In the genomic region with DNA sequence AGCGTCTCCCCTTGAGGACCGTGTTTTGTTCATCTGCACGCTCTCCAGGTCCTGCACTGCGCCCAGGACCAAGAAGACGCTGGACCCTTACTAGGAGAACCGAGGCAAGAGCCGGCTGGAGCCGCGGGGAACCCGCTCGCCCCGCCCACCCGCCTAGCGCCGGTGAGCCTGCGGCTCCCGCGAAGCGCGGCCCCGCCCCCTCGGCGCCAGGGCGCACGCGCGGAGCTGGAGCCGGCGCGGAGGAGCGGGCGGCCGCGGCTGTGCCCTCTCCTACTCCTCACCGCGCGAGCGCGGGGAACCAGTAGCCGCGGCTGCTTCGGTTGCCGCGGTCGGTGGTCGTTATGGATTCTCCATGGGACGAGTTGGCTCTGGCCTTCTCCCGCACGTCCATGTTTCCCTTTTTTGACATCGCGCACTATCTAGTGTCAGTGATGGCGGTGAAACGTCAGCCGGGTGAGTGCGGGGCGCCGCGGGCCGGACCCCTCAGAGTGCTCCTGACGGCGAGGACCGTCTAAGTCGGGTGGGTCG, we compare ENCODE assay signal across 8 cellular contexts. TPM values are rescaled to one million over a fixed set of nuclear protein-coding genes. Genes with fewer than 3 reads are reported as not detected.
DNase-seq lines count a peak whose midpoint lies in the region; ATAC-seq lines count a peak whose summit lies in the region.

A gene with protein sequence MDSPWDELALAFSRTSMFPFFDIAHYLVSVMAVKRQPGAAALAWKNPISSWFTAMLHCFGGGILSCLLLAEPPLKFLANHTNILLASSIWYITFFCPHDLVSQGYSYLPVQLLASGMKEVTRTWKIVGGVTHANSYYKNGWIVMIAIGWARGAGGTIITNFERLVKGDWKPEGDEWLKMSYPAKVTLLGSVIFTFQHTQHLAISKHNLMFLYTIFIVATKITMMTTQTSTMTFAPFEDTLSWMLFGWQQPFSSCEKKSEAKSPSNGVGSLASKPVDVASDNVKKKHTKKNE (plus strand): TSS at position 222 of the 528 bp plus-strand sequence. CDS start 120 bp downstream, at position 342.

- no peaks in the 10 kb centered on the region for H3K9me3 Mint-ChIP-seq in CD4-positive, alpha-beta memory T cell

- H3K27me3 ChIP-seq in CD4-positive, alpha-beta memory T cell (ENCODE audit: insufficient read depth, low read length) = peaks cover 11% of the 10 kb centered on the region
- no peaks in the 10 kb centered on the region for H3K27me3 ChIP-seq in endocrine pancreas (ENCODE audit: control insufficient read depth, insufficient read depth, low read length)

- no peaks in the 10 kb centered on the region for H3K36me3 ChIP-seq in CD4-positive, alpha-beta memory T cell (ENCODE audit: insufficient read depth, low read length)
- no peaks in the 10 kb centered on the region for H3K36me3 ChIP-seq in endocrine pancreas (ENCODE audit: control insufficient read depth, insufficient read depth, low read length)
- no peaks in the 10 kb centered on the region for H3K36me3 ChIP-seq in mesodermal cell (ENCODE audit: control insufficient read depth, insufficient read depth, low read length)

- H3K27ac ChIP-seq in CD4-positive, alpha-beta memory T cell (ENCODE audit: low read depth, low read length) = peak within 1 kb of the TSS; percentile 37
- no peak within 1 kb of the TSS for H3K27ac ChIP-seq in mesodermal cell (ENCODE audit: low read depth, low read length, severe bottlenecking)

- WGBS in mesodermal cell (ENCODE audit: insufficient coverage in 2 of 2), 2 experiments = 0% methylated on average over 34 to 52 of the region's 64 CpGs

- DNase-seq in CD4-positive, alpha-beta memory T cell = peak; percentile 77 to 86 (median 83)
- peak; percentile 76 for DNase-seq in NCI-H748 treated with DMSO at 0.1 percent for 48 hours (lab: John Stamatoyannopoulos, UW)
- DNase-seq in activated CD8-positive, alpha-beta memory T cell treated with anti-CD3 and anti-CD28 coated beads for 24 hours = peak; percentile 90
- DNase-seq in stimulated activated CD8-positive, alpha-beta memory T cell treated with anti-CD3 and anti-CD28 coated beads, Interleukin-15, amount 100 ng/mL, for 24 hours (ENCODE audit: low read depth) = peak; percentile 65

- peak within 1 kb of the TSS; percentile 85 for H3K9ac ChIP-seq in endocrine pancreas (ENCODE audit: control insufficient read depth, insufficient read depth, low read length)

- intact Hi-C loops in CD4-positive, alpha-beta memory T cell (cut with micrococcal nuclease) = loop anchor here (2.0 to 10.0 kb wide), 9 partner anchors 24 to 1600 kb away; partner anchors contain the start of genes FKTN, NIPSNAP3A, RAD23B and SLC44A1

- H3K27ac Mint-ChIP-seq in CD4-positive, alpha-beta memory T cell = peak within 1 kb of the TSS; percentile 63 to 85 (median 79)

- H3K4me1 Mint-ChIP-seq in CD4-positive, alpha-beta memory T cell = peaks cover 16 to 31% (median 23%) of the 10 kb centered on the region in 4 donors

- peaks cover 7 to 20% of the 10 kb centered on the region in 2 donors for H3K27me3 Mint-ChIP-seq in CD4-positive, alpha-beta memory T cell

- ATAC-seq in GM19372 (IDR thresholded peaks at IDR 0.05; ENCODE audit: low read depth, unreplicated experiment) (peak; percentile 68), HG03469 (IDR thresholded peaks at IDR 0.05; ENCODE audit: unreplicated experiment) (peak; percentile 44)

- peak within 1 kb of the TSS; percentile 87 to 96 (median 90) for H3K4me3 Mint-ChIP-seq in CD4-positive, alpha-beta memory T cell

- H3K9me3 ChIP-seq in CD4-positive, alpha-beta memory T cell (ENCODE audit: control insufficient read depth in 1 of 2, low read length in 2 of 2) = no peaks in the 10 kb centered on the region
- H3K9me3 ChIP-seq in endocrine pancreas (ENCODE audit: control insufficient read depth, low read length) = no peaks in the 10 kb centered on the region
- H3K9me3 ChIP-seq in mesodermal cell (ENCODE audit: control insufficient read depth, low read length) = no peaks in the 10 kb centered on the region

- peaks cover 0 to 7% of the 10 kb centered on the region in 2 donors for H3K36me3 Mint-ChIP-seq in CD4-positive, alpha-beta memory T cell

- POLR2A ChIA-PET in CD4-positive, alpha-beta memory T cell (lab: Charles Lee; ENCODE audit: partially characterized antibody) = interaction anchor here (1.2 to 1.4 kb wide), 3 partner anchors 13 to 947 kb away, joined by 4 to 5 read pairs (median 5); partner anchors contain the start of genes NIPSNAP3A and SLC44A1

- peak within 1 kb of the TSS; percentile 59 to 79 for H3K4me3 ChIP-seq in CD4-positive, alpha-beta memory T cell (ENCODE audit: low read length in 2 of 2)
- H3K4me3 ChIP-seq in endocrine pancreas (ENCODE audit: control insufficient read depth, insufficient read depth, low read length) = peak within 1 kb of the TSS; percentile 98
- H3K4me3 ChIP-seq in mesodermal cell (ENCODE audit: extremely low read depth, insufficient read depth, low read length, poor library complexity, severe bottlenecking) = peak within 1 kb of the TSS; percentile 62

- CTCF ChIA-PET in CD4-positive, alpha-beta memory T cell (lab: Charles Lee; ENCODE audit: partially characterized antibody) = interaction anchor here (0.6 to 3.2 kb wide), 4 partner anchors 24 to 752 kb away, joined by 3 to 12 read pairs (median 6); no protein-coding TSS in a partner anchor

- H3K4me1 ChIP-seq in CD4-positive, alpha-beta memory T cell (ENCODE audit: insufficient read depth, low read length) = peaks cover 20% of the 10 kb centered on the region
- H3K4me1 ChIP-seq in endocrine pancreas (ENCODE audit: control insufficient read depth, insufficient read depth, low read length) (peaks cover 8% of the 10 kb centered on the region), mesodermal cell (ENCODE audit: control insufficient read depth, insufficient read depth, low read length, poor library complexity, severe bottlenecking) (peaks cover 1% of the 10 kb centered on the region)

RNA-seq across cellular contexts. Expression of the gene that starts here (rescaled TPM):
- total RNA-seq in CD4-positive, alpha-beta memory T cell = 10 to 100 TPM; 13.4 to 16.6 TPM
- polyA plus RNA-seq in CD4-positive, alpha-beta memory T cell = 10 to 100 TPM; 18.0 to 23.3 TPM
- 13.6 TPM for polyA plus RNA-seq in mesodermal cell (2013, experiment 1 of 2)
- polyA plus RNA-seq in mesodermal cell (2013, experiment 2 of 2) = 16.2 TPM
